Comparison of ENCODE assay signal across 9 cellular contexts in genomic region chr11:19679952-19680823, GRCh38. TPM values are rescaled to one million over a fixed set of nuclear protein-coding genes. Genes with fewer than 3 reads are reported as not detected.
DNase-seq lines count a peak whose midpoint lies in the region; ATAC-seq, FAIRE-seq and TF ChIP-seq lines count a peak whose summit lies in the region.
"Had no signal": no experiment of that assay in that cellular context is flagged by ENCODE, and none has a peak within 500 bp of the region (broad histone marks: within the 10 kb centered on the region; RNA-seq: fewer than 3 reads in every experiment).

No MANE protein-coding gene starts in this region.

- CTCF ChIA-PET in activated CD4-positive, alpha-beta T cell treated with anti-CD3 and anti-CD28 coated beads for 36 hours (lab: Charles Lee), result no interaction called here

- POLR2A ChIA-PET in activated CD4-positive, alpha-beta T cell treated with anti-CD3 and anti-CD28 coated beads for 36 hours (lab: Charles Lee), result interaction anchor here (0.5 kb wide), 1 partner anchor 12 kb away, joined by 5 read pairs; no protein-coding TSS in a partner anchor

- H3K27me3 Mint-ChIP-seq in stimulated activated naive B cell treated with anti-CD40 and anti-IgM and Interleukin-4, amounts not matched to agents 10 μg/mL and 1 μg/mL and 100 μg/mL, for 72 hours, result peaks cover 6 to 13% of the 10 kb centered on the region in 2 donors
- H3K27me3 Mint-ChIP-seq in activated CD4-positive, alpha-beta T cell treated with anti-CD3 and anti-CD28 coated beads for 36 hours, result peaks cover 5% of the 10 kb centered on the region

- peak overlapping the region; percentile 44 for H3K27ac ChIP-seq in substantia nigra (ENCODE audit: low read depth, low read length, poor library complexity, severe bottlenecking)

- intact Hi-C loops in left colon (cut with DNase I, micrococcal nuclease), result no loop called here
- intact Hi-C loops in activated CD4-positive, alpha-beta T cell treated with anti-CD3 and anti-CD28 coated beads for 36 hours (cut with DNase I, micrococcal nuclease), result no loop called here

- H3K27ac Mint-ChIP-seq in stimulated activated naive B cell treated with anti-CD40 and anti-IgM and Interleukin-4, amounts not matched to agents 10 μg/mL and 1 μg/mL and 100 μg/mL, for 72 hours, result no peak overlapping the region
- no peak overlapping the region for H3K27ac Mint-ChIP-seq in activated CD4-positive, alpha-beta T cell treated with anti-CD3 and anti-CD28 coated beads for 36 hours
- H3K27ac Mint-ChIP-seq: IgD-negative memory B cell had no signal

- peak overlapping the region in 1 of 2 donors; percentile 13 for H3K4me3 ChIP-seq in cardiac fibroblast (replicated peaks in 1 of 2; ENCODE audit: low read depth in 2 of 2, low read length in 2 of 2)

- ATAC-seq in left colon (peak; percentile 37), HG02970 (IDR thresholded peaks at IDR 0.05; ENCODE audit: low FRiP score, unreplicated experiment) (no peak)
- no peak for ATAC-seq in stimulated activated naive B cell treated with anti-CD40 and anti-IgM and Interleukin-4, amounts not matched to agents 10 μg/mL and 1 μg/mL and 100 μg/mL, for 72 hours (replicated peaks)
- ATAC-seq in activated CD4-positive, alpha-beta T cell treated with anti-CD3 and anti-CD28 coated beads for 36 hours, result no peak

- peak; percentile 29 for TF ChIP-seq CTCF in cardiac fibroblast (IDR thresholded peaks at IDR 0.05; ENCODE audit: low read depth, low read length)

- FAIRE-seq in HTR-8/SVneo (lab: Jason Lieb, UNC), result peak; percentile 76

- H3K4me1 Mint-ChIP-seq in stimulated activated naive B cell treated with anti-CD40 and anti-IgM and Interleukin-4, amounts not matched to agents 10 μg/mL and 1 μg/mL and 100 μg/mL, for 72 hours, result peaks cover 0 to 6% of the 10 kb centered on the region in 2 donors
- H3K4me1 Mint-ChIP-seq in activated CD4-positive, alpha-beta T cell treated with anti-CD3 and anti-CD28 coated beads for 36 hours, result peaks cover 7% of the 10 kb centered on the region

- H3K9me3 Mint-ChIP-seq in stimulated activated naive B cell treated with anti-CD40 and anti-IgM and Interleukin-4, amounts not matched to agents 10 μg/mL and 1 μg/mL and 100 μg/mL, for 72 hours, result no peaks in the 10 kb centered on the region
- no peaks in the 10 kb centered on the region for H3K9me3 Mint-ChIP-seq in activated CD4-positive, alpha-beta T cell treated with anti-CD3 and anti-CD28 coated beads for 36 hours (ENCODE audit: low read depth)
- H3K9me3 Mint-ChIP-seq: IgD-negative memory B cell had no signal

- peak; percentile 81 for DNase-seq in HTR-8/SVneo (ENCODE audit: insufficient read length, low spot score)
- peak; percentile 97 to 99 for DNase-seq in cardiac fibroblast (ENCODE audit: low read depth in 2 of 2)
- peak; percentile 51 to 71 for DNase-seq in left colon
- peak in 41 of 49 donors; percentile 15 to 88 (median 53) for DNase-seq in substantia nigra (lab: John Stamatoyannopoulos, UW)
- no peak for DNase-seq in GDM1 (lab: John Stamatoyannopoulos, UW)
- DNase-seq in stimulated activated naive B cell treated with anti-CD40 and anti-IgM and Interleukin-4, amounts not matched to agents 10 μg/mL and 1 μg/mL and 100 μg/mL, for 72 hours, result no peak
- DNase-seq in activated CD4-positive, alpha-beta T cell treated with anti-CD3 and anti-CD28 coated beads for 36 hours, result no peak

- no peaks in the 10 kb centered on the region for H3K36me3 Mint-ChIP-seq in stimulated activated naive B cell treated with anti-CD40 and anti-IgM and Interleukin-4, amounts not matched to agents 10 μg/mL and 1 μg/mL and 100 μg/mL, for 72 hours
- H3K36me3 Mint-ChIP-seq in activated CD4-positive, alpha-beta T cell treated with anti-CD3 and anti-CD28 coated beads for 36 hours (ENCODE audit: low read depth), result no peaks in the 10 kb centered on the region
- H3K36me3 Mint-ChIP-seq: IgD-negative memory B cell had no signal

- no peak overlapping the region for H3K4me3 Mint-ChIP-seq in stimulated activated naive B cell treated with anti-CD40 and anti-IgM and Interleukin-4, amounts not matched to agents 10 μg/mL and 1 μg/mL and 100 μg/mL, for 72 hours
- no peak overlapping the region for H3K4me3 Mint-ChIP-seq in activated CD4-positive, alpha-beta T cell treated with anti-CD3 and anti-CD28 coated beads for 36 hours
- H3K4me3 Mint-ChIP-seq: IgD-negative memory B cell had no signal

RNA-seq across cellular contexts. Expression of gene NAV2, which starts 32.4 kb away (rescaled TPM):
- 10 to 100 TPM; 16.1 to 21.7 TPM for total RNA-seq in left colon
- under 1 TPM; 0.54 to 0.55 TPM for total RNA-seq in activated CD4-positive, alpha-beta T cell treated with anti-CD3 and anti-CD28 coated beads for 36 hours

Comparison
In these comparisons a context has a peak if more than half of its experiments do, and no peak if none do; other contexts are left out.
1. DNase-seq: peak in HTR-8/SVneo (single experiment), cardiac fibroblast (2 of 2), left colon (2 of 2) and substantia nigra (41 of 49); none in GDM1 (single experiment), stimulated activated naive B cell treated with anti-CD40 and anti-IgM and Interleukin-4, amounts not matched to agents 10 μg/mL and 1 μg/mL and 100 μg/mL, for 72 hours (single experiment) and activated CD4-positive, alpha-beta T cell treated with anti-CD3 and anti-CD28 coated beads for 36 hours (single experiment).
2. RNA of gene NAV2, which starts 32.4 kb away (total RNA-seq): 16.1 to 21.7 TPM in left colon; 0.54 to 0.55 TPM in activated CD4-positive, alpha-beta T cell treated with anti-CD3 and anti-CD28 coated beads for 36 hours; every median in the first group is over 10 times any median in the second.